ENCODE assay signal across 1 cellular context in the genomic region with DNA sequence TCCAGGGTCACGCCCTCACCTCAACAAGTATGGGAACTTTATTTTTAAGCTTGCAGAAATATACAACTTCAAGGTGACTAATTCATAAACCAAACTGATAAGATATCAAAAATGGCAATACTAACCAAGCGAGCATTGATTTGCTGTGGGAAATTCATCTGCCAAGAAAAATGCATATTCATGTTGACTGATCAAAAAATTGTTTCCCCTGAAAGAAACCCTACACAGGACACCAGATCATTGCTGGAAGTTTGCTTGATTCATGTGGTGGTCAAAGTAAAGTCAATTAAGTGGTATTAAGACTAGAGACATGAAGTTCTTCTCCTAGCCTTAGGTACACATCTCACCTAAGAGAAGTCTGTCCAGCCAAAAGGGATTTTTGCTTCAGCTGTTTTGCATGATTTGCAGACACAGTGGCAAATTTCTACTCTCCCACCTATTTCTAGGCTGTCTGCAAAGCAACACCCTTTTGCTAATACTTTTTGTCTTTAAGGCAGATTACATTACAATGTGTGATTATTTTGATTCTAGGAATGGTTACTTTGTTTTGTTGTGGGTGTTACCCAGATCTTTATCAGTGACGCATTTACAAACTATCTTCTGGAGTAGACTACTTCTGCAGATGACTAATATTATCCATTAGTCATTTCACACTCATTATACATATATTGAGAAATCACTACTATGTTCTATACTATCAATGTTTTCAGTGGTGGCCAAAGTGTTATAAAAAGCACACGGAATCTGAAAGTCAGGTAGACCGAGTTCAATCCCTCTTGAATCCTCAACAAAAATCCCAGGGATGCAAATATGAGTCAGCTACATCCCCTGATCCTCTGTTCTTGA.
TF ChIP-seq lines count a peak whose summit lies in the region.

No MANE protein-coding gene starts in this region.

TF ChIP-seq in GM12878, 131 proteins besides CTCF, POLR2A, EP300 and RAD21 (continued from another document and continues in another):
- TF ChIP-seq EZH2 (IDR thresholded peaks at IDR 0.05; ENCODE audit: borderline replicate concordance, control insufficient read depth, low read depth, low read length) (no peak), RAD51 (IDR thresholded peaks at IDR 0.05) (0 out of 2 replicates have a peak, but pooled peaks have one; percentile 26), MYC (IDR thresholded peaks at IDR 0.05; ENCODE audit: insufficient read depth, insufficient read length, insufficient replicate concordance, low read length, severe bottlenecking) (no peak), RB1 (IDR thresholded peaks at IDR 0.05; ENCODE audit: borderline replicate concordance) (no peak), ZNF217 (IDR thresholded peaks at IDR 0.05) (peak; percentile 98), PAX5 (IDR thresholded peaks at IDR 0.05; ENCODE audit: borderline replicate concordance, low read depth, low read length) (no peak), BMI1 (IDR thresholded peaks at IDR 0.05; ENCODE audit: borderline replicate concordance) (peak; percentile 87), JUND (IDR thresholded peaks at IDR 0.05; ENCODE audit: low read depth, low read length) (peak; percentile 79), ZBED1 (IDR thresholded peaks at IDR 0.05; ENCODE audit: borderline replicate concordance) (peak; percentile 73), SUPT20H (IDR thresholded peaks at IDR 0.05; ENCODE audit: borderline replicate concordance, control insufficient read depth, low read depth, low read length) (no peak), CEBPB (IDR thresholded peaks at IDR 0.05; ENCODE audit: borderline replicate concordance in 1 of 2, low read depth in 2 of 2, low read length in 2 of 2) (no peak), HDGF (IDR thresholded peaks at IDR 0.05) (no peak), CHD2 (IDR thresholded peaks at IDR 0.05; ENCODE audit: borderline replicate concordance, low read depth, low read length) (peak; percentile 46; the same call in 1 of the 2 replicates), BHLHE40 (IDR thresholded peaks at IDR 0.05; ENCODE audit: borderline replicate concordance in 1 of 2, low read depth in 2 of 2, low read length in 1 of 2) (peak; percentile 22 to 34; a peak in 1 of 4 replicates), CHD1 (IDR thresholded peaks at IDR 0.05; ENCODE audit: low read depth, low read length) (no peak), IKZF2 (IDR thresholded peaks at IDR 0.05) (peak; percentile 92), HDAC2 (IDR thresholded peaks at IDR 0.05) (no peak), MYB (IDR thresholded peaks at IDR 0.05; ENCODE audit: borderline replicate concordance, low read depth, low read length) (no peak), PML (IDR thresholded peaks at IDR 0.05; ENCODE audit: low read length) (peak; percentile 78; the same call in 1 of the 2 replicates), TCF7 (IDR thresholded peaks at IDR 0.05; ENCODE audit: borderline replicate concordance) (no peak; the same call in 1 of the 2 replicates), SIN3A (IDR thresholded peaks at IDR 0.05; ENCODE audit: low read depth, low read length) (no peak), WRNIP1 (IDR thresholded peaks at IDR 0.05; ENCODE audit: borderline replicate concordance, low read depth, low read length) (no peak), EED (IDR thresholded peaks at IDR 0.05; ENCODE audit: low read depth) (peak; percentile 89)
- TF ChIP-seq, protein P1, sequence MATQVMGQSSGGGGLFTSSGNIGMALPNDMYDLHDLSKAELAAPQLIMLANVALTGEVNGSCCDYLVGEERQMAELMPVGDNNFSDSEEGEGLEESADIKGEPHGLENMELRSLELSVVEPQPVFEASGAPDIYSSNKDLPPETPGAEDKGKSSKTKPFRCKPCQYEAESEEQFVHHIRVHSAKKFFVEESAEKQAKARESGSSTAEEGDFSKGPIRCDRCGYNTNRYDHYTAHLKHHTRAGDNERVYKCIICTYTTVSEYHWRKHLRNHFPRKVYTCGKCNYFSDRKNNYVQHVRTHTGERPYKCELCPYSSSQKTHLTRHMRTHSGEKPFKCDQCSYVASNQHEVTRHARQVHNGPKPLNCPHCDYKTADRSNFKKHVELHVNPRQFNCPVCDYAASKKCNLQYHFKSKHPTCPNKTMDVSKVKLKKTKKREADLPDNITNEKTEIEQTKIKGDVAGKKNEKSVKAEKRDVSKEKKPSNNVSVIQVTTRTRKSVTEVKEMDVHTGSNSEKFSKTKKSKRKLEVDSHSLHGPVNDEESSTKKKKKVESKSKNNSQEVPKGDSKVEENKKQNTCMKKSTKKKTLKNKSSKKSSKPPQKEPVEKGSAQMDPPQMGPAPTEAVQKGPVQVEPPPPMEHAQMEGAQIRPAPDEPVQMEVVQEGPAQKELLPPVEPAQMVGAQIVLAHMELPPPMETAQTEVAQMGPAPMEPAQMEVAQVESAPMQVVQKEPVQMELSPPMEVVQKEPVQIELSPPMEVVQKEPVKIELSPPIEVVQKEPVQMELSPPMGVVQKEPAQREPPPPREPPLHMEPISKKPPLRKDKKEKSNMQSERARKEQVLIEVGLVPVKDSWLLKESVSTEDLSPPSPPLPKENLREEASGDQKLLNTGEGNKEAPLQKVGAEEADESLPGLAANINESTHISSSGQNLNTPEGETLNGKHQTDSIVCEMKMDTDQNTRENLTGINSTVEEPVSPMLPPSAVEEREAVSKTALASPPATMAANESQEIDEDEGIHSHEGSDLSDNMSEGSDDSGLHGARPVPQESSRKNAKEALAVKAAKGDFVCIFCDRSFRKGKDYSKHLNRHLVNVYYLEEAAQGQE (IDR thresholded peaks at IDR 0.05; ENCODE audit: low read depth, low read length) = no peak
- TF ChIP-seq, protein P2, sequence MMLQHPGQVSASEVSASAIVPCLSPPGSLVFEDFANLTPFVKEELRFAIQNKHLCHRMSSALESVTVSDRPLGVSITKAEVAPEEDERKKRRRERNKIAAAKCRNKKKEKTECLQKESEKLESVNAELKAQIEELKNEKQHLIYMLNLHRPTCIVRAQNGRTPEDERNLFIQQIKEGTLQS (IDR thresholded peaks at IDR 0.05; ENCODE audit: borderline replicate concordance, extremely low read depth, low read depth, low read length) = no peak
- TF ChIP-seq, protein P3, sequence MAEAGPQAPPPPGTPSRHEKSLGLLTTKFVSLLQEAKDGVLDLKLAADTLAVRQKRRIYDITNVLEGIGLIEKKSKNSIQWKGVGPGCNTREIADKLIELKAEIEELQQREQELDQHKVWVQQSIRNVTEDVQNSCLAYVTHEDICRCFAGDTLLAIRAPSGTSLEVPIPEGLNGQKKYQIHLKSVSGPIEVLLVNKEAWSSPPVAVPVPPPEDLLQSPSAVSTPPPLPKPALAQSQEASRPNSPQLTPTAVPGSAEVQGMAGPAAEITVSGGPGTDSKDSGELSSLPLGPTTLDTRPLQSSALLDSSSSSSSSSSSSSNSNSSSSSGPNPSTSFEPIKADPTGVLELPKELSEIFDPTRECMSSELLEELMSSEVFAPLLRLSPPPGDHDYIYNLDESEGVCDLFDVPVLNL (IDR thresholded peaks at IDR 0.05; ENCODE audit: low read depth, low read length) = no peak
- TF ChIP-seq, protein P4, sequence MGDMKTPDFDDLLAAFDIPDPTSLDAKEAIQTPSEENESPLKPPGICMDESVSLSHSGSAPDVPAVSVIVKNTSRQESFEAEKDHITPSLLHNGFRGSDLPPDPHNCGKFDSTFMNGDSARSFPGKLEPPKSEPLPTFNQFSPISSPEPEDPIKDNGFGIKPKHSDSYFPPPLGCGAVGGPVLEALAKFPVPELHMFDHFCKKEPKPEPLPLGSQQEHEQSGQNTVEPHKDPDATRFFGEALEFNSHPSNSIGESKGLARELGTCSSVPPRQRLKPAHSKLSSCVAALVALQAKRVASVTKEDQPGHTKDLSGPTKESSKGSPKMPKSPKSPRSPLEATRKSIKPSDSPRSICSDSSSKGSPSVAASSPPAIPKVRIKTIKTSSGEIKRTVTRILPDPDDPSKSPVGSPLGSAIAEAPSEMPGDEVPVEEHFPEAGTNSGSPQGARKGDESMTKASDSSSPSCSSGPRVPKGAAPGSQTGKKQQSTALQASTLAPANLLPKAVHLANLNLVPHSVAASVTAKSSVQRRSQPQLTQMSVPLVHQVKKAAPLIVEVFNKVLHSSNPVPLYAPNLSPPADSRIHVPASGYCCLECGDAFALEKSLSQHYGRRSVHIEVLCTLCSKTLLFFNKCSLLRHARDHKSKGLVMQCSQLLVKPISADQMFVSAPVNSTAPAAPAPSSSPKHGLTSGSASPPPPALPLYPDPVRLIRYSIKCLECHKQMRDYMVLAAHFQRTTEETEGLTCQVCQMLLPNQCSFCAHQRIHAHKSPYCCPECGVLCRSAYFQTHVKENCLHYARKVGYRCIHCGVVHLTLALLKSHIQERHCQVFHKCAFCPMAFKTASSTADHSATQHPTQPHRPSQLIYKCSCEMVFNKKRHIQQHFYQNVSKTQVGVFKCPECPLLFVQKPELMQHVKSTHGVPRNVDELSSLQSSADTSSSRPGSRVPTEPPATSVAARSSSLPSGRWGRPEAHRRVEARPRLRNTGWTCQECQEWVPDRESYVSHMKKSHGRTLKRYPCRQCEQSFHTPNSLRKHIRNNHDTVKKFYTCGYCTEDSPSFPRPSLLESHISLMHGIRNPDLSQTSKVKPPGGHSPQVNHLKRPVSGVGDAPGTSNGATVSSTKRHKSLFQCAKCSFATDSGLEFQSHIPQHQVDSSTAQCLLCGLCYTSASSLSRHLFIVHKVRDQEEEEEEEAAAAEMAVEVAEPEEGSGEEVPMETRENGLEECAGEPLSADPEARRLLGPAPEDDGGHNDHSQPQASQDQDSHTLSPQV (IDR thresholded peaks at IDR 0.05) = 0 out of 2 replicates have a peak, but pooled peaks have one; percentile 43
- TF ChIP-seq, protein P5, sequence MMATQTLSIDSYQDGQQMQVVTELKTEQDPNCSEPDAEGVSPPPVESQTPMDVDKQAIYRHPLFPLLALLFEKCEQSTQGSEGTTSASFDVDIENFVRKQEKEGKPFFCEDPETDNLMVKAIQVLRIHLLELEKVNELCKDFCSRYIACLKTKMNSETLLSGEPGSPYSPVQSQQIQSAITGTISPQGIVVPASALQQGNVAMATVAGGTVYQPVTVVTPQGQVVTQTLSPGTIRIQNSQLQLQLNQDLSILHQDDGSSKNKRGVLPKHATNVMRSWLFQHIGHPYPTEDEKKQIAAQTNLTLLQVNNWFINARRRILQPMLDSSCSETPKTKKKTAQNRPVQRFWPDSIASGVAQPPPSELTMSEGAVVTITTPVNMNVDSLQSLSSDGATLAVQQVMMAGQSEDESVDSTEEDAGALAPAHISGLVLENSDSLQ (IDR thresholded peaks at IDR 0.05) = no peak
- TF ChIP-seq, protein P6, sequence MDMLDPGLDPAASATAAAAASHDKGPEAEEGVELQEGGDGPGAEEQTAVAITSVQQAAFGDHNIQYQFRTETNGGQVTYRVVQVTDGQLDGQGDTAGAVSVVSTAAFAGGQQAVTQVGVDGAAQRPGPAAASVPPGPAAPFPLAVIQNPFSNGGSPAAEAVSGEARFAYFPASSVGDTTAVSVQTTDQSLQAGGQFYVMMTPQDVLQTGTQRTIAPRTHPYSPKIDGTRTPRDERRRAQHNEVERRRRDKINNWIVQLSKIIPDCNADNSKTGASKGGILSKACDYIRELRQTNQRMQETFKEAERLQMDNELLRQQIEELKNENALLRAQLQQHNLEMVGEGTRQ (IDR thresholded peaks at IDR 0.05; ENCODE audit: borderline replicate concordance, low read depth, low read length) = no peak
- TF ChIP-seq, protein P7, sequence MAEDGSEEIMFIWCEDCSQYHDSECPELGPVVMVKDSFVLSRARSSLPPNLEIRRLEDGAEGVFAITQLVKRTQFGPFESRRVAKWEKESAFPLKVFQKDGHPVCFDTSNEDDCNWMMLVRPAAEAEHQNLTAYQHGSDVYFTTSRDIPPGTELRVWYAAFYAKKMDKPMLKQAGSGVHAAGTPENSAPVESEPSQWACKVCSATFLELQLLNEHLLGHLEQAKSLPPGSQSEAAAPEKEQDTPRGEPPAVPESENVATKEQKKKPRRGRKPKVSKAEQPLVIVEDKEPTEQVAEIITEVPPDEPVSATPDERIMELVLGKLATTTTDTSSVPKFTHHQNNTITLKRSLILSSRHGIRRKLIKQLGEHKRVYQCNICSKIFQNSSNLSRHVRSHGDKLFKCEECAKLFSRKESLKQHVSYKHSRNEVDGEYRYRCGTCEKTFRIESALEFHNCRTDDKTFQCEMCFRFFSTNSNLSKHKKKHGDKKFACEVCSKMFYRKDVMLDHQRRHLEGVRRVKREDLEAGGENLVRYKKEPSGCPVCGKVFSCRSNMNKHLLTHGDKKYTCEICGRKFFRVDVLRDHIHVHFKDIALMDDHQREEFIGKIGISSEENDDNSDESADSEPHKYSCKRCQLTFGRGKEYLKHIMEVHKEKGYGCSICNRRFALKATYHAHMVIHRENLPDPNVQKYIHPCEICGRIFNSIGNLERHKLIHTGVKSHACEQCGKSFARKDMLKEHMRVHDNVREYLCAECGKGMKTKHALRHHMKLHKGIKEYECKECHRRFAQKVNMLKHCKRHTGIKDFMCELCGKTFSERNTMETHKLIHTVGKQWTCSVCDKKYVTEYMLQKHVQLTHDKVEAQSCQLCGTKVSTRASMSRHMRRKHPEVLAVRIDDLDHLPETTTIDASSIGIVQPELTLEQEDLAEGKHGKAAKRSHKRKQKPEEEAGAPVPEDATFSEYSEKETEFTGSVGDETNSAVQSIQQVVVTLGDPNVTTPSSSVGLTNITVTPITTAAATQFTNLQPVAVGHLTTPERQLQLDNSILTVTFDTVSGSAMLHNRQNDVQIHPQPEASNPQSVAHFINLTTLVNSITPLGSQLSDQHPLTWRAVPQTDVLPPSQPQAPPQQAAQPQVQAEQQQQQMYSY (CRISPR knock-in tag; IDR thresholded peaks at IDR 0.05) = no peak
- TF ChIP-seq, protein P8, sequence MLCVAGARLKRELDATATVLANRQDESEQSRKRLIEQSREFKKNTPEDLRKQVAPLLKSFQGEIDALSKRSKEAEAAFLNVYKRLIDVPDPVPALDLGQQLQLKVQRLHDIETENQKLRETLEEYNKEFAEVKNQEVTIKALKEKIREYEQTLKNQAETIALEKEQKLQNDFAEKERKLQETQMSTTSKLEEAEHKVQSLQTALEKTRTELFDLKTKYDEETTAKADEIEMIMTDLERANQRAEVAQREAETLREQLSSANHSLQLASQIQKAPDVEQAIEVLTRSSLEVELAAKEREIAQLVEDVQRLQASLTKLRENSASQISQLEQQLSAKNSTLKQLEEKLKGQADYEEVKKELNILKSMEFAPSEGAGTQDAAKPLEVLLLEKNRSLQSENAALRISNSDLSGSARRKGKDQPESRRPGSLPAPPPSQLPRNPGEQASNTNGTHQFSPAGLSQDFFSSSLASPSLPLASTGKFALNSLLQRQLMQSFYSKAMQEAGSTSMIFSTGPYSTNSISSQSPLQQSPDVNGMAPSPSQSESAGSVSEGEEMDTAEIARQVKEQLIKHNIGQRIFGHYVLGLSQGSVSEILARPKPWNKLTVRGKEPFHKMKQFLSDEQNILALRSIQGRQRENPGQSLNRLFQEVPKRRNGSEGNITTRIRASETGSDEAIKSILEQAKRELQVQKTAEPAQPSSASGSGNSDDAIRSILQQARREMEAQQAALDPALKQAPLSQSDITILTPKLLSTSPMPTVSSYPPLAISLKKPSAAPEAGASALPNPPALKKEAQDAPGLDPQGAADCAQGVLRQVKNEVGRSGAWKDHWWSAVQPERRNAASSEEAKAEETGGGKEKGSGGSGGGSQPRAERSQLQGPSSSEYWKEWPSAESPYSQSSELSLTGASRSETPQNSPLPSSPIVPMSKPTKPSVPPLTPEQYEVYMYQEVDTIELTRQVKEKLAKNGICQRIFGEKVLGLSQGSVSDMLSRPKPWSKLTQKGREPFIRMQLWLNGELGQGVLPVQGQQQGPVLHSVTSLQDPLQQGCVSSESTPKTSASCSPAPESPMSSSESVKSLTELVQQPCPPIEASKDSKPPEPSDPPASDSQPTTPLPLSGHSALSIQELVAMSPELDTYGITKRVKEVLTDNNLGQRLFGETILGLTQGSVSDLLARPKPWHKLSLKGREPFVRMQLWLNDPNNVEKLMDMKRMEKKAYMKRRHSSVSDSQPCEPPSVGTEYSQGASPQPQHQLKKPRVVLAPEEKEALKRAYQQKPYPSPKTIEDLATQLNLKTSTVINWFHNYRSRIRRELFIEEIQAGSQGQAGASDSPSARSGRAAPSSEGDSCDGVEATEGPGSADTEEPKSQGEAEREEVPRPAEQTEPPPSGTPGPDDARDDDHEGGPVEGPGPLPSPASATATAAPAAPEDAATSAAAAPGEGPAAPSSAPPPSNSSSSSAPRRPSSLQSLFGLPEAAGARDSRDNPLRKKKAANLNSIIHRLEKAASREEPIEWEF (IDR thresholded peaks at IDR 0.05; ENCODE audit: insufficient replicate concordance, low read depth, low read length) = peak; percentile 77
